8 cellular contexts compared by ENCODE assay signal in genomic region chr6:138592698-138593097, GRCh38.
DNase-seq lines count a peak whose midpoint lies in the region; ATAC-seq and TF ChIP-seq lines count a peak whose summit lies in the region.

No MANE protein-coding gene starts in this region.

- H3K27ac ChIP-seq in left lung: peak overlapping the region; percentile 72 to 82

- intact Hi-C loops in left lung (cut with DNase I): loop anchor here (5.0 to 10.0 kb wide), 2 partner anchors 172 to 175 kb away; no protein-coding TSS in a partner anchor

- H3K9me3 ChIP-seq in T-helper 17 cell (ENCODE audit: control insufficient read depth, low read length, poor library complexity, severe bottlenecking): no peaks in the 10 kb centered on the region
- H3K9me3 ChIP-seq in left lung: no peaks in the 10 kb centered on the region

- H3K4me1 Mint-ChIP-seq in activated CD8-positive, alpha-beta memory T cell treated with anti-CD3 and anti-CD28 coated beads, Interleukin-2, amount 10 ng/mL, durations not matched to agents 7 days and 5 days: peaks cover 33% of the 10 kb centered on the region
- peaks cover 16% of the 10 kb centered on the region for H3K4me1 Mint-ChIP-seq in T-helper 17 cell

- CTCF ChIA-PET in activated CD8-positive, alpha-beta memory T cell treated with anti-CD3 and anti-CD28 coated beads, Interleukin-2, amount 10 ng/mL, durations not matched to agents 7 days and 5 days (lab: Charles Lee): interaction anchor here (1.3 to 3.6 kb wide), 4 partner anchors 170 to 772 kb away, joined by 3 to 49 read pairs (median 8); no protein-coding TSS in a partner anchor

- no peak for TF ChIP-seq CTCF in left lung (IDR thresholded peaks at IDR 0.05)

- H3K36me3 Mint-ChIP-seq in activated CD8-positive, alpha-beta memory T cell treated with anti-CD3 and anti-CD28 coated beads, Interleukin-2, amount 10 ng/mL, durations not matched to agents 7 days and 5 days: no peaks in the 10 kb centered on the region
- no peaks in the 10 kb centered on the region for H3K36me3 Mint-ChIP-seq in T-helper 17 cell (ENCODE audit: low read depth)

- DNase-seq in activated CD8-positive, alpha-beta memory T cell treated with anti-CD3 and anti-CD28 coated beads, Interleukin-2, amount 10 ng/mL, durations not matched to agents 7 days and 5 days: no peak
- DNase-seq in activated CD8-positive, alpha-beta memory T cell treated with anti-CD3 and anti-CD28 coated beads, Interleukin-2, amount 50 U/mL, for 48 hours: no peak
- DNase-seq in T-helper 17 cell (no peak), left lung (no peak), NCI-H524 (lab: John Stamatoyannopoulos, UW) (no peak), inferior parietal cortex (ENCODE audit: extremely low spot score) (no peak)
- no peak for DNase-seq in stimulated activated CD4-positive, alpha-beta T cell treated with anti-CD3 and anti-CD28 coated beads, Interleukin-4, amount 100 ng/mL, for 24 hours

- peak overlapping the region; percentile 46 for H3K27ac Mint-ChIP-seq in activated CD8-positive, alpha-beta memory T cell treated with anti-CD3 and anti-CD28 coated beads, Interleukin-2, amount 10 ng/mL, durations not matched to agents 7 days and 5 days
- H3K27ac Mint-ChIP-seq in T-helper 17 cell: peak overlapping the region; percentile 86

- H3K4me1 ChIP-seq in left lung: peaks cover 0 to 27% of the 10 kb centered on the region in 2 donors

- H3K27me3 ChIP-seq in left lung: no peaks in the 10 kb centered on the region

- no peak for ATAC-seq in activated CD8-positive, alpha-beta memory T cell treated with anti-CD3 and anti-CD28 coated beads, Interleukin-2, amount 10 ng/mL, durations not matched to agents 7 days and 5 days
- ATAC-seq in HG03066 (IDR thresholded peaks at IDR 0.05; ENCODE audit: low read depth, unreplicated experiment) (peak; percentile 62), T-helper 17 cell (peak; percentile 27), left lung (no peak)

- H3K4me3 Mint-ChIP-seq in activated CD8-positive, alpha-beta memory T cell treated with anti-CD3 and anti-CD28 coated beads, Interleukin-2, amount 10 ng/mL, durations not matched to agents 7 days and 5 days: peak overlapping the region; percentile 48
- H3K4me3 Mint-ChIP-seq in T-helper 17 cell: peak overlapping the region; percentile 65

- H3K9me3 Mint-ChIP-seq in activated CD8-positive, alpha-beta memory T cell treated with anti-CD3 and anti-CD28 coated beads, Interleukin-2, amount 10 ng/mL, durations not matched to agents 7 days and 5 days (ENCODE audit: low read depth): no peaks in the 10 kb centered on the region

- no peak overlapping the region for H3K4me3 ChIP-seq in left lung

- H3K36me3 ChIP-seq in left lung: no peaks in the 10 kb centered on the region

- H3K27me3 Mint-ChIP-seq in activated CD8-positive, alpha-beta memory T cell treated with anti-CD3 and anti-CD28 coated beads, Interleukin-2, amount 10 ng/mL, durations not matched to agents 7 days and 5 days: peaks cover 3% of the 10 kb centered on the region
- no peaks in the 10 kb centered on the region for H3K27me3 Mint-ChIP-seq in T-helper 17 cell

Comparison
In these comparisons a context has a peak if more than half of its experiments do, and no peak if none do; other contexts are left out.
1. ATAC-seq: peak in HG03066 (single experiment) and T-helper 17 cell (single experiment); none in activated CD8-positive, alpha-beta memory T cell treated with anti-CD3 and anti-CD28 coated beads, Interleukin-2, amount 10 ng/mL, durations not matched to agents 7 days and 5 days (single experiment) and left lung (single experiment).